Comparison of ENCODE assay signal across 25 cellular contexts in the genomic region with DNA sequence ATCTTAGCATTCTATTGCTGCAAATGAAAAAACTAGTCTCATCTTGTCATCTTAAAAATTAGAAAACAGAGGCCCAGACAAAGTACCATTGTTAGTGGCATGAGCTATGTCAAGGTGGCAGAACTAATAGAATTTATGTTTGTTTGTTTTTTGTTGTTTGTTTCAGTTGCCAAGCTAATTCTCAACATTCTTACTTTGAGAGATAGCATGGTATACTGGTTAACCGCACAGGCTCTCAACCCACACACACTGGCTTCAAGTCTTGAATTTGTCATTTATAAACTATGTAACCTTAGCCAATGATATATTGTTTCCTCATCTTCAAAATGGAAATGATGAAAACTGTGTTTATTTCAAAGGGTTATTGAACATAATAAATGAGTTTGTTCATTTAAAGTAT.
A peak's percentile ranks its signal among the peaks of the same experiment; 100 is the strongest.
DNase-seq lines count a peak whose midpoint lies in the region; FAIRE-seq and TF ChIP-seq lines count a peak whose summit lies in the region.
"Had no signal": no experiment of that assay in that cellular context is flagged by ENCODE, and none has a peak within 500 bp of the region (broad histone marks: within the 10 kb centered on the region; RNA-seq: fewer than 3 reads in every experiment).

No MANE protein-coding gene starts in this region.

- H3K36me3 ChIP-seq in astrocyte (ENCODE audit: insufficient read depth, low read length), result no peaks in the 10 kb centered on the region
- H3K36me3 ChIP-seq: tibial artery had no signal

- peak; percentile 12 for DNase-seq in AG08396 (ENCODE audit: low spot score)
- peak; percentile 59 for DNase-seq in HCEC 1CT
- DNase-seq in astrocyte (ENCODE audit: low read depth), result peak; percentile 95
- peak; percentile 7 for DNase-seq in hepatic stellate cell (ENCODE audit: low spot score)
- no peak for DNase-seq in cerebellar cortex (ENCODE audit: low spot score)
- no peak for DNase-seq in COLO668 (lab: John Stamatoyannopoulos, UW; ENCODE audit: unreplicated experiment)
- no peak for DNase-seq in stimulated activated CD8-positive, alpha-beta memory T cell treated with anti-CD3 and anti-CD28 coated beads, Interleukin-4, amount 100 ng/mL, for 48 hours
- no peak for DNase-seq in GM19238 (ENCODE audit: insufficient read length, low spot score)
- DNase-seq: activated CD8-positive, alpha-beta T cell treated with anti-CD3 and anti-CD28 coated beads, Interleukin-2, amount 10 ng/mL, durations not matched to agents 7 days and 5 days; activated naive CD8-positive, alpha-beta T cell treated with anti-CD3 and anti-CD28 coated beads, Interleukin-2, amount 10 ng/mL, durations not matched to agents 7 days and 5 days; caudate nucleus; CD4-positive, CD25-positive, alpha-beta regulatory T cell; DMS79; midbrain; NCI-H1092; NCI-H2081 treated with DMSO at 0.1 percent for 48 hours; NCI-H524 treated with DMSO at 0.1 percent for 48 hours; SHP77 treated with DMSO at 0.1 percent for 48 hours; stimulated activated naive CD4-positive, alpha-beta T cell treated with Interleukin-2 at 50 U/mL for 16 hours; T-helper 2 cell; tibial artery had no signal

- H3K36me3 Mint-ChIP-seq in astrocyte (ENCODE audit: low read depth, unreplicated experiment), result no peaks in the 10 kb centered on the region
- H3K36me3 Mint-ChIP-seq: activated naive CD8-positive, alpha-beta T cell treated with anti-CD3 and anti-CD28 coated beads, Interleukin-2, amount 10 ng/mL, durations not matched to agents 7 days and 5 days; CD4-positive, CD25-positive, alpha-beta regulatory T cell; WTC11 had no signal

- peaks cover 16% of the 10 kb centered on the region for H3K4me1 ChIP-seq in astrocyte (ENCODE audit: insufficient read depth, low read length)
- H3K4me1 ChIP-seq: tibial artery had no signal

- no peaks in the 10 kb centered on the region for H4K20me1 ChIP-seq in astrocyte (ENCODE audit: insufficient read depth, low read length)

- no peaks in the 10 kb centered on the region for H3K9me3 ChIP-seq in astrocyte (ENCODE audit: insufficient read depth, low read depth, low read length)
- H3K9me3 ChIP-seq: tibial artery had no signal

- H3K4me3 Mint-ChIP-seq in astrocyte (ENCODE audit: unreplicated experiment), result no peak overlapping the region
- H3K4me3 Mint-ChIP-seq: activated CD8-positive, alpha-beta T cell treated with anti-CD3 and anti-CD28 coated beads, Interleukin-2, amount 10 ng/mL, durations not matched to agents 7 days and 5 days; activated naive CD8-positive, alpha-beta T cell treated with anti-CD3 and anti-CD28 coated beads, Interleukin-2, amount 10 ng/mL, durations not matched to agents 7 days and 5 days; CD4-positive, CD25-positive, alpha-beta regulatory T cell; WTC11 had no signal

- peaks cover 20% of the 10 kb centered on the region for H3K4me1 Mint-ChIP-seq in astrocyte (ENCODE audit: low read depth, unreplicated experiment)
- H3K4me1 Mint-ChIP-seq: activated naive CD8-positive, alpha-beta T cell treated with anti-CD3 and anti-CD28 coated beads, Interleukin-2, amount 10 ng/mL, durations not matched to agents 7 days and 5 days; CD4-positive, CD25-positive, alpha-beta regulatory T cell had no signal

- H3K9ac ChIP-seq in astrocyte (ENCODE audit: low read length), result no peak overlapping the region
- H3K9ac ChIP-seq: KMS-11 had no signal

- no peaks in the 10 kb centered on the region for H3K27me3 ChIP-seq in astrocyte (ENCODE audit: insufficient read depth, low read length)
- H3K27me3 ChIP-seq: tibial artery had no signal

- no peaks in the 10 kb centered on the region for H3K27me3 Mint-ChIP-seq in astrocyte (ENCODE audit: low read depth, unreplicated experiment)
- H3K27me3 Mint-ChIP-seq: activated naive CD8-positive, alpha-beta T cell treated with anti-CD3 and anti-CD28 coated beads, Interleukin-2, amount 10 ng/mL, durations not matched to agents 7 days and 5 days; CD4-positive, CD25-positive, alpha-beta regulatory T cell had no signal

- H3K79me2 ChIP-seq in astrocyte (ENCODE audit: insufficient read depth, low read length), result no peaks in the 10 kb centered on the region

- FAIRE-seq in astrocyte (lab: Jason Lieb, UNC), result no peak
- FAIRE-seq: A204.1, GM19239 had no signal

- H2AFZ ChIP-seq in astrocyte (ENCODE audit: low read depth, low read length), result no peak overlapping the region

- peak overlapping the region; percentile 13 for H3K27ac ChIP-seq in astrocyte (ENCODE audit: low read depth, low read length)
- H3K27ac ChIP-seq: KMS-11, tibial artery had no signal

- H3K27ac Mint-ChIP-seq in astrocyte (ENCODE audit: unreplicated experiment), result peak overlapping the region; percentile 28
- H3K27ac Mint-ChIP-seq: activated CD8-positive, alpha-beta T cell treated with anti-CD3 and anti-CD28 coated beads, Interleukin-2, amount 10 ng/mL, durations not matched to agents 7 days and 5 days; activated naive CD8-positive, alpha-beta T cell treated with anti-CD3 and anti-CD28 coated beads, Interleukin-2, amount 10 ng/mL, durations not matched to agents 7 days and 5 days; CD4-positive, CD25-positive, alpha-beta regulatory T cell; WTC11 had no signal

- no peaks in the 10 kb centered on the region for H3K9me3 Mint-ChIP-seq in astrocyte (ENCODE audit: unreplicated experiment)
- H3K9me3 Mint-ChIP-seq: activated naive CD8-positive, alpha-beta T cell treated with anti-CD3 and anti-CD28 coated beads, Interleukin-2, amount 10 ng/mL, durations not matched to agents 7 days and 5 days; WTC11 had no signal

- no peak for TF ChIP-seq CTCF in astrocyte (IDR thresholded peaks at IDR 0.05; ENCODE audit: insufficient read depth, low read depth, low read length)

- no peak overlapping the region for H3K4me2 ChIP-seq in astrocyte (ENCODE audit: low read length)
- H3K4me2 ChIP-seq: KMS-11 had no signal

- no peak overlapping the region for H3K4me3 ChIP-seq in astrocyte (ENCODE audit: insufficient read depth, low read depth, low read length)
- H3K4me3 ChIP-seq: tibial artery had no signal

Comparison
In these comparisons a context has a peak if more than half of its experiments do, and no peak if none do; other contexts are left out.
1. DNase-seq: peak in AG08396 (single experiment), HCEC 1CT (single experiment), astrocyte (single experiment) and hepatic stellate cell (single experiment); none in cerebellar cortex (single experiment), COLO668 (single experiment), stimulated activated CD8-positive, alpha-beta memory T cell treated with anti-CD3 and anti-CD28 coated beads, Interleukin-4, amount 100 ng/mL, for 48 hours (single experiment) and GM19238 (single experiment).